In the genomic region with DNA sequence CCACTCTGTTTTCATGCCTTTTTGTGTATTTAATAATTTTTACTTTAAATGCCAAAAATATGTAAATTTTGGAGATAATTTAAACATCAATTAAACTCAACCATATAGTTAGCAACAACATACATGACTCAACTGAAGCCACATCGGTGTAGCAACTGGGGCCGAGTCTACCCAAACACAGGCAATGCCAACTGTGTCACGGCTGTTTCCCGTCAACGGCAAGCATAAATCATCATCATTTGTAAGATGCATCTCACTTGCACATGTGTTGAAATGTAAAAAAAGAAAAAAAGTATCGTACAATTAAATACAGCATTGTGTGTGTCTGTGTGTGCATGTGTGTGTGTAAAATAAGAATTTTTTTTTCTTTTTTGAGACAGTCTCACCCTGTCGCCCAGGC, we compare ENCODE assay signal across 27 cellular contexts.
"Had no signal": no experiment of that assay in that cellular context is flagged by ENCODE, and none has a peak within 500 bp of the region (broad histone marks: within the 10 kb centered on the region; RNA-seq: fewer than 3 reads in every experiment).

No MANE protein-coding gene starts in this region.

- H3K4me3 ChIP-seq: neural progenitor cell, ovary, psoas muscle, right lobe of liver, sigmoid colon, stomach, thoracic aorta, thyroid gland, tibial nerve, upper lobe of left lung had no signal

- H3K27me3 Mint-ChIP-seq: stimulated activated naive B cell treated with anti-CD40 and anti-IgM and Interleukin-4, amounts not matched to agents 10 μg/mL and 1 μg/mL and 100 μg/mL, for 72 hours; stimulated activated naive CD8-positive, alpha-beta T cell treated with anti-CD3 and anti-CD28 coated beads, Interleukin-15, Interleukin-2, amounts not matched to agents 100 ng/mL and 50 ng/mL, for 24 hours had no signal

- DNase-seq: natural killer cell; occipital lobe; ovary; posterior cingulate gyrus; psoas muscle; right cardiac atrium; right lobe of liver; sigmoid colon; small intestine; stimulated activated CD4-positive, alpha-beta T cell treated with anti-CD3 and anti-CD28 coated beads, Interleukin-15, amount 100 ng/mL, for 24 hours; stimulated activated CD4-positive, alpha-beta T cell treated with anti-CD3 and anti-CD28 coated beads, Interleukin-2, amount 100 ng/mL, for 24 hours; stimulated activated CD4-positive, alpha-beta T cell treated with anti-CD3 and anti-CD28 coated beads, Interleukin-2, amount 100 ng/mL, for 48 hours; stimulated activated CD4-positive, alpha-beta T cell treated with anti-CD3 and anti-CD28 coated beads, Interleukin-4, amount 100 ng/mL, for 24 hours; stimulated activated naive B cell treated with anti-CD40 and anti-IgM and Interleukin-4, amounts not matched to agents 10 μg/mL and 1 μg/mL and 100 μg/mL, for 72 hours; stimulated activated naive CD4-positive, alpha-beta T cell treated with Interleukin-2 at 50 U/mL for 16 hours; stomach; trophoblast cell; upper lobe of left lung had no signal

- H3K4me3 Mint-ChIP-seq: natural killer cell; nephron; neural progenitor cell; stimulated activated effector memory CD8-positive, alpha-beta T cell treated with anti-CD3 and anti-CD28 coated beads, Interleukin-12 subunit alpha, Interleukin-12 subunit beta, amount 100 ng/mL, for 72 hours; stimulated activated naive B cell treated with anti-CD40 and anti-IgM and Interleukin-4, amounts not matched to agents 10 μg/mL and 1 μg/mL and 100 μg/mL, for 72 hours; stimulated activated naive CD8-positive, alpha-beta T cell treated with anti-CD3 and anti-CD28 coated beads, Interleukin-15, Interleukin-2, amounts not matched to agents 100 ng/mL and 50 ng/mL, for 24 hours had no signal

- FAIRE-seq: small intestine, urothelium cell line had no signal

- H3K4me1 Mint-ChIP-seq: natural killer cell; nephron; neural progenitor cell; stimulated activated effector memory CD8-positive, alpha-beta T cell treated with anti-CD3 and anti-CD28 coated beads, Interleukin-12 subunit alpha, Interleukin-12 subunit beta, amount 100 ng/mL, for 72 hours; stimulated activated naive B cell treated with anti-CD40 and anti-IgM and Interleukin-4, amounts not matched to agents 10 μg/mL and 1 μg/mL and 100 μg/mL, for 72 hours had no signal

- H3K36me3 Mint-ChIP-seq: natural killer cell; neural progenitor cell; stimulated activated effector memory CD8-positive, alpha-beta T cell treated with anti-CD3 and anti-CD28 coated beads, Interleukin-12 subunit alpha, Interleukin-12 subunit beta, amount 100 ng/mL, for 72 hours; stimulated activated naive B cell treated with anti-CD40 and anti-IgM and Interleukin-4, amounts not matched to agents 10 μg/mL and 1 μg/mL and 100 μg/mL, for 72 hours had no signal

- H3K9me3 Mint-ChIP-seq: nephron; neural progenitor cell; stimulated activated naive CD8-positive, alpha-beta T cell treated with anti-CD3 and anti-CD28 coated beads, Interleukin-15, Interleukin-2, amounts not matched to agents 100 ng/mL and 50 ng/mL, for 24 hours had no signal

- ATAC-seq: natural killer cell; psoas muscle; right cardiac atrium; right lobe of liver; stimulated activated effector memory CD8-positive, alpha-beta T cell treated with anti-CD3 and anti-CD28 coated beads, Interleukin-12 subunit alpha, Interleukin-12 subunit beta, amount 100 ng/mL, for 72 hours; stimulated activated naive B cell treated with anti-CD40 and anti-IgM and Interleukin-4, amounts not matched to agents 10 μg/mL and 1 μg/mL and 100 μg/mL, for 72 hours had no signal

- H3K27ac Mint-ChIP-seq: natural killer cell; nephron; neural progenitor cell; progenitor cell of endocrine pancreas; stimulated activated effector memory CD8-positive, alpha-beta T cell treated with anti-CD3 and anti-CD28 coated beads, Interleukin-12 subunit alpha, Interleukin-12 subunit beta, amount 100 ng/mL, for 72 hours; stimulated activated naive B cell treated with anti-CD40 and anti-IgM and Interleukin-4, amounts not matched to agents 10 μg/mL and 1 μg/mL and 100 μg/mL, for 72 hours; stimulated activated naive CD8-positive, alpha-beta T cell treated with anti-CD3 and anti-CD28 coated beads, Interleukin-15, Interleukin-2, amounts not matched to agents 100 ng/mL and 50 ng/mL, for 24 hours had no signal
